Comparison of ENCODE assay signal across 20 cellular contexts in genomic region chr13:75797719-75798118, GRCh38.
DNase-seq lines count a peak whose midpoint lies in the region; ATAC-seq and TF ChIP-seq lines count a peak whose summit lies in the region.
"Had no signal": no experiment of that assay in that cellular context is flagged by ENCODE, and none has a peak within 500 bp of the region (broad histone marks: within the 10 kb centered on the region; RNA-seq: fewer than 3 reads in every experiment).

No MANE protein-coding gene starts in this region.

- H3K4me1 Mint-ChIP-seq in type B pancreatic cell (ENCODE audit: unreplicated experiment) = peaks cover 8% of the 10 kb centered on the region
- H3K4me1 Mint-ChIP-seq: CD14-positive monocyte; stimulated activated memory B cell treated with anti-CD40 and anti-IgM and Interleukin-4, amounts not matched to agents 10 μg/mL and 1 μg/mL and 100 μg/mL, for 72 hours had no signal

- intact Hi-C loops in left ventricle myocardium inferior (cut with micrococcal nuclease) = no loop called here
- intact Hi-C loops in upper lobe of right lung (cut with DNase I) = no loop called here

- H3K27ac ChIP-seq in left ventricle myocardium inferior (replicated peaks) = peak overlapping the region; percentile 88
- H3K27ac ChIP-seq in right atrium auricular region = peak overlapping the region in 1 of 2 donors; percentile 89
- H3K27ac ChIP-seq in RWPE2 (ENCODE audit: poor library complexity, severe bottlenecking) = peak overlapping the region; percentile 30
- peak overlapping the region; percentile 38 for H3K27ac ChIP-seq in foreskin keratinocyte
- no peak overlapping the region for H3K27ac ChIP-seq in upper lobe of right lung

- H3K36me3 ChIP-seq in left ventricle myocardium inferior = peaks cover 16% of the 10 kb centered on the region
- H3K36me3 ChIP-seq in right atrium auricular region = no peaks in the 10 kb centered on the region
- H3K36me3 ChIP-seq in RWPE2 (ENCODE audit: low read depth) = 0 out of 2 replicates have a peak, but pooled peaks cover 6% of the 10 kb centered on the region
- H3K36me3 ChIP-seq in upper lobe of right lung = peaks cover 34% of the 10 kb centered on the region

- no peaks in the 10 kb centered on the region for H3K9me3 Mint-ChIP-seq in type B pancreatic cell
- H3K9me3 Mint-ChIP-seq: activated CD4-positive, alpha-beta T cell treated with anti-CD3 and anti-CD28 coated beads, Interleukin-2, amount 10 ng/mL, durations not matched to agents 7 days and 5 days; CD14-positive monocyte; central memory CD8-positive, alpha-beta T cell; stimulated activated memory B cell treated with anti-CD40 and anti-IgM and Interleukin-4, amounts not matched to agents 10 μg/mL and 1 μg/mL and 100 μg/mL, for 72 hours; T-helper 2 cell treated with Interferon-gamma antibody and Interleukin-4, amounts not matched to agents 5 μg/mL and 100 μg/mL, for 36 hours had no signal

- H3K4me3 ChIP-seq in left ventricle myocardium inferior = no peak overlapping the region
- no peak overlapping the region for H3K4me3 ChIP-seq in right atrium auricular region
- H3K4me3 ChIP-seq in RWPE2 (ENCODE audit: severe bottlenecking) = no peak overlapping the region
- no peak overlapping the region for H3K4me3 ChIP-seq in upper lobe of right lung
- H3K4me3 ChIP-seq: lung, mucosa of descending colon, pancreas had no signal

- H3K4me1 ChIP-seq in left ventricle myocardium inferior (peaks cover 54% of the 10 kb centered on the region), right atrium auricular region (peaks cover 0 to 17% of the 10 kb centered on the region in 2 donors), RWPE2 (ENCODE audit: insufficient read depth, poor library complexity, severe bottlenecking) (peaks cover 9% of the 10 kb centered on the region), foreskin keratinocyte (peaks cover 14% of the 10 kb centered on the region), upper lobe of right lung (peaks cover 8% of the 10 kb centered on the region)

- ATAC-seq in RWPE2 (ENCODE audit: low read depth) (no peak), foreskin keratinocyte (no peak), upper lobe of right lung (peak; percentile 52), GM19455 (IDR thresholded peaks at IDR 0.05; ENCODE audit: unreplicated experiment) (no peak), GM18498 (IDR thresholded peaks at IDR 0.05; ENCODE audit: unreplicated experiment) (no peak)
- ATAC-seq: stimulated activated memory B cell treated with anti-CD40 and anti-IgM and Interleukin-4, amounts not matched to agents 10 μg/mL and 1 μg/mL and 100 μg/mL, for 72 hours had no signal

- no peak overlapping the region for H3K27ac Mint-ChIP-seq in type B pancreatic cell
- H3K27ac Mint-ChIP-seq: activated CD4-positive, alpha-beta T cell treated with anti-CD3 and anti-CD28 coated beads, Interleukin-2, amount 10 ng/mL, durations not matched to agents 7 days and 5 days; CD14-positive monocyte; nephron progenitor cell; stimulated activated memory B cell treated with anti-CD40 and anti-IgM and Interleukin-4, amounts not matched to agents 10 μg/mL and 1 μg/mL and 100 μg/mL, for 72 hours had no signal

- TF ChIP-seq CTCF in left ventricle myocardium inferior (IDR thresholded peaks at IDR 0.05; ENCODE audit: borderline replicate concordance) (no peak), right atrium auricular region (IDR thresholded peaks at IDR 0.05) (no peak), RWPE2 (IDR thresholded peaks at IDR 0.05; ENCODE audit: poor library complexity, severe bottlenecking) (no peak), foreskin keratinocyte (conservative IDR thresholded peaks at IDR 0.05) (no peak), upper lobe of right lung (IDR thresholded peaks at IDR 0.05) (no peak), type B pancreatic cell (conservative IDR thresholded peaks at IDR 0.05) (no peak)

- peaks cover 22% of the 10 kb centered on the region for H3K36me3 Mint-ChIP-seq in type B pancreatic cell
- H3K36me3 Mint-ChIP-seq: CD14-positive monocyte had no signal

- H3K27me3 ChIP-seq in left ventricle myocardium inferior (ENCODE audit: low read depth) (no peaks in the 10 kb centered on the region), right atrium auricular region (no peaks in the 10 kb centered on the region), RWPE2 (ENCODE audit: insufficient read depth, poor library complexity, severe bottlenecking) (no peaks in the 10 kb centered on the region), foreskin keratinocyte (no peaks in the 10 kb centered on the region), upper lobe of right lung (no peaks in the 10 kb centered on the region)
- H3K27me3 ChIP-seq: pancreas had no signal

- no peaks in the 10 kb centered on the region for H3K27me3 Mint-ChIP-seq in type B pancreatic cell
- H3K27me3 Mint-ChIP-seq: activated CD4-positive, alpha-beta T cell treated with anti-CD3 and anti-CD28 coated beads, Interleukin-2, amount 10 ng/mL, durations not matched to agents 7 days and 5 days; central memory CD8-positive, alpha-beta T cell; stimulated activated memory B cell treated with anti-CD40 and anti-IgM and Interleukin-4, amounts not matched to agents 10 μg/mL and 1 μg/mL and 100 μg/mL, for 72 hours had no signal

- H3K9me3 ChIP-seq in left ventricle myocardium inferior (replicated peaks) (no peaks in the 10 kb centered on the region), right atrium auricular region (no peaks in the 10 kb centered on the region), RWPE2 (ENCODE audit: severe bottlenecking) (no peaks in the 10 kb centered on the region), upper lobe of right lung (no peaks in the 10 kb centered on the region)
- H3K9me3 ChIP-seq: mucosa of descending colon, pancreas had no signal

- no peak overlapping the region for H3K4me3 Mint-ChIP-seq in type B pancreatic cell
- H3K4me3 Mint-ChIP-seq: activated CD4-positive, alpha-beta T cell treated with anti-CD3 and anti-CD28 coated beads, Interleukin-2, amount 10 ng/mL, durations not matched to agents 7 days and 5 days; CD14-positive monocyte; central memory CD8-positive, alpha-beta T cell; nephron progenitor cell; stimulated activated memory B cell treated with anti-CD40 and anti-IgM and Interleukin-4, amounts not matched to agents 10 μg/mL and 1 μg/mL and 100 μg/mL, for 72 hours; T-helper 2 cell treated with Interferon-gamma antibody and Interleukin-4, amounts not matched to agents 5 μg/mL and 100 μg/mL, for 36 hours had no signal

- DNase-seq in left ventricle myocardium inferior = no peak
- DNase-seq in right atrium auricular region (ENCODE audit: low spot score) = no peak
- no peak for DNase-seq in RWPE2 (ENCODE audit: low spot score)
- DNase-seq in foreskin keratinocyte = no peak
- no peak for DNase-seq in upper lobe of right lung
- DNase-seq in type B pancreatic cell (ENCODE audit: extremely low spot score, unreplicated experiment) = no peak
- DNase-seq: activated CD4-positive, alpha-beta T cell treated with anti-CD3 and anti-CD28 coated beads, Interleukin-2, amount 10 ng/mL, durations not matched to agents 7 days and 5 days; mucosa of descending colon; NCI-H446; nephron progenitor cell; pancreas; stimulated activated CD4-positive, alpha-beta T cell treated with anti-CD3 and anti-CD28 coated beads, Interleukin-12 subunit alpha, Interleukin-12 subunit beta, amount 100 ng/mL, for 4 hours; stimulated activated CD4-positive, alpha-beta T cell treated with anti-CD3 and anti-CD28 coated beads, Interleukin-4, amount 100 ng/mL, for 24 hours had no signal
